In the genomic region with DNA sequence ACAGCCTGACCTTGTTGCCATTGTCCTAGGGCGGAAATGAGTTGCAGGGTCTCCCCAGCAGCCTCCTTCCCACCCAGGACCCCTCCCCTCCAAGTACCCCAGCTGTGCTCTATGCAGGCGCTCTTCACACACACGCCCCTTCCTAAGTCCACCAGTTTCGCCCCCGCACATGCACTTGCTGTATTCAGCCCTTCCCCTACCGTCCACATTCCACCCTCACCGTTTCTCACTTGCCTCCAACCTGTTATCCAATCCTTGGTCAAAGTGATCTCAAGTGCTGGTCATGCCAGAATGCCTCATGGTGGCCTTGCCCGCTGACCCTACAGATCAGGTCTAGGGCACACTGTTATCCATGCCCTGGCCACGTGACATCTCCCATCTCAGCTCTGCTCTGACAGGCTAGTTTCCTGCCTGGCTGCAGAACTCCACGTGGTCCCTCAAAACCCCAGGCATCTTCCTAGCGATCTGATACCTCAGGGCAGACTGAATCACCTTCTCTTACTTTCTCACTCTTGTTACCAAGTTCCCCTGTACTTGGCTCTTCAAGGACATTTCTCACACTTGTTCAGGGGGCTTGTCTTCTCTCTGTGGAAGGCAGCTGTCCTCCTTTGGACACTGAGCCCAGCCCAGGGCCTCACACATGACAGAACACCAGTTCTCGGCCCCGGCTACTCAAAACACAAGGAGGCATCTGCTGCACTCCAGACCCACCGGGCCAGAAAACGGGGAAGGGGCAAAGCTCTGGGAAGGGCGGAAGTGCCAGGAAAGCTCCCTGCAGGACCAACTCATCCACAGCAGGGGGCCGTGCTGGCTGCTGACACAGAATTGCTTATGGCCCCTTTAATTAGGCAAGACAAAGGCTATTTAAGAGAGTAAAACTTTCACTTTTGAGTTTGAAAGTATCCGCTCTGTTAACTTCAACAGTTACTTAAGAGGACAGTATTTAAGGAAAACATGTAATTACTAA, we compare ENCODE assay signal across 13 cellular contexts. TPM values are rescaled to one million over a fixed set of nuclear protein-coding genes. Genes with fewer than 3 reads are reported as not detected.
DNase-seq lines count a peak whose midpoint lies in the region; TF ChIP-seq lines count a peak whose summit lies in the region.
"Had no signal": no experiment of that assay in that cellular context is flagged by ENCODE, and none has a peak within 500 bp of the region (broad histone marks: within the 10 kb centered on the region; RNA-seq: fewer than 3 reads in every experiment).

No MANE protein-coding gene starts in this region.

- POLR2A ChIA-PET in AG04450 (lab: Yijun Ruan, JAX): no interaction called here

- H3K9ac ChIP-seq in HUES6 (ENCODE audit: low read length) (peak overlapping the region; percentile 6), endodermal cell (ENCODE audit: extremely low read depth, low read length, poor library complexity, severe bottlenecking) (no peak overlapping the region)

- no peak for DNase-seq in AG04450 (ENCODE audit: low read depth, low spot score)
- peak; percentile 92 for DNase-seq in endodermal cell
- DNase-seq in nephron progenitor cell: peak; percentile 37
- no peak for DNase-seq in activated gamma-delta T cell treated with Interleukin-2 at 50 U/mL for 16 hours
- no peak for DNase-seq in MG63
- no peak for DNase-seq in NCI-H446 treated with DMSO at 0.1 percent for 48 hours (lab: John Stamatoyannopoulos, UW)
- no peak for DNase-seq in activated CD8-positive, alpha-beta memory T cell treated with anti-CD3 and anti-CD28 coated beads, Interleukin-2, amount 50 U/mL, for 4 hours
- DNase-seq: AML-193, EL, foreskin fibroblast had no signal

- H3K36me3 Mint-ChIP-seq in endodermal cell (ENCODE audit: low read depth): peaks cover 17% of the 10 kb centered on the region
- peaks cover 18% of the 10 kb centered on the region for H3K36me3 Mint-ChIP-seq in nephron progenitor cell (ENCODE audit: low read depth)

- H3K4me1 Mint-ChIP-seq in endodermal cell (peaks cover 38% of the 10 kb centered on the region), nephron progenitor cell (peaks cover 22% of the 10 kb centered on the region)

- H3K9me3 Mint-ChIP-seq in endodermal cell: no peaks in the 10 kb centered on the region
- no peaks in the 10 kb centered on the region for H3K9me3 Mint-ChIP-seq in nephron progenitor cell

- H3K4me3 ChIP-seq in AG04450 (ENCODE audit: low read depth, low read length) (no peak overlapping the region), HUES6 (ENCODE audit: low read depth, low read length) (peak overlapping the region; percentile 25; the same call in 1 of the 2 replicates), endodermal cell (ENCODE audit: low read length) (no peak overlapping the region), MG63 (no peak overlapping the region)
- H3K4me3 ChIP-seq: adrenal gland, dorsolateral prefrontal cortex had no signal

- H3K27ac Mint-ChIP-seq in endodermal cell (no peak overlapping the region), nephron progenitor cell (peak overlapping the region; percentile 52)

- H3K27me3 ChIP-seq in AG04450 (ENCODE audit: control insufficient read depth, insufficient read depth, low read length) (no peaks in the 10 kb centered on the region), HUES6 (ENCODE audit: control insufficient read depth, insufficient read depth, low read length) (peaks cover 11% of the 10 kb centered on the region; the same call in 1 of the 2 replicates), endodermal cell (ENCODE audit: control insufficient read depth, insufficient read depth, low read length, poor library complexity, severe bottlenecking) (no peaks in the 10 kb centered on the region), MG63 (no peaks in the 10 kb centered on the region)
- H3K27me3 ChIP-seq: adrenal gland, dorsolateral prefrontal cortex had no signal

- H3K4me1 ChIP-seq in HUES6 (ENCODE audit: control insufficient read depth, insufficient read depth, low read length) (peaks cover 56% of the 10 kb centered on the region), endodermal cell (ENCODE audit: control insufficient read depth, insufficient read depth, low read length) (peaks cover 5% of the 10 kb centered on the region)

- TF ChIP-seq CTCF in AG04450 (IDR thresholded peaks at IDR 0.05; ENCODE audit: low read depth, low read length) (peak; percentile 26; the same call in 1 of the 2 replicates), endodermal cell (conservative IDR thresholded peaks at IDR 0.05) (peak; percentile 19), nephron progenitor cell (IDR thresholded peaks at IDR 0.05) (peak; percentile 29)

- CTCF ChIA-PET in AG04450 (lab: Charles Lee): interaction anchor here (0.9 to 1.1 kb wide), 2 partner anchors 10 to 86 kb away, joined by 3 read pairs; no protein-coding TSS in a partner anchor

- 64 to 65% methylated on average over 13 to 18 of the region's 18 CpGs for WGBS in endodermal cell (ENCODE audit: insufficient coverage in 1 of 2, insufficient read length in 1 of 2), 2 experiments

- H3K9me3 ChIP-seq in AG04450 (ENCODE audit: control insufficient read depth, insufficient read depth, low read length): no peaks in the 10 kb centered on the region
- no peaks in the 10 kb centered on the region for H3K9me3 ChIP-seq in HUES6 (ENCODE audit: control insufficient read depth, insufficient read depth, low read depth, low read length)
- H3K9me3 ChIP-seq in endodermal cell (ENCODE audit: control insufficient read depth, low read length): no peaks in the 10 kb centered on the region
- H3K9me3 ChIP-seq in MG63: no peaks in the 10 kb centered on the region
- H3K9me3 ChIP-seq: adrenal gland had no signal

- H3K4me3 Mint-ChIP-seq in endodermal cell (no peak overlapping the region), nephron progenitor cell (no peak overlapping the region)

- no peak overlapping the region for H3K27ac ChIP-seq in AG04450 (ENCODE audit: low read depth, low read length)
- H3K27ac ChIP-seq in HUES6 (ENCODE audit: low read depth, low read length): peak overlapping the region; percentile 13; the same call in 1 of the 2 replicates
- H3K27ac ChIP-seq in endodermal cell (ENCODE audit: low read depth, low read length): no peak overlapping the region
- H3K27ac ChIP-seq: dorsolateral prefrontal cortex had no signal

- peaks cover 3% of the 10 kb centered on the region; the same call in 1 of the 2 replicates for H3K36me3 ChIP-seq in HUES6 (ENCODE audit: control insufficient read depth, insufficient read depth, low read length)
- peaks cover 6% of the 10 kb centered on the region for H3K36me3 ChIP-seq in endodermal cell (ENCODE audit: control insufficient read depth, insufficient read depth, low read length)
- H3K36me3 ChIP-seq in MG63: no peaks in the 10 kb centered on the region

- peaks cover 6% of the 10 kb centered on the region for H3K27me3 Mint-ChIP-seq in endodermal cell (ENCODE audit: insufficient read depth)
- H3K27me3 Mint-ChIP-seq in nephron progenitor cell (ENCODE audit: low read depth, poor library complexity): no peaks in the 10 kb centered on the region

RNA-seq across cellular contexts. Expression of gene NSG1, which starts 39.9 kb away (rescaled TPM):
- polyA plus RNA-seq in AG04450 (2011; rRNA removed): 10.4 and 14.7 TPM in 2 replicates
- 3.0 and 6.6 TPM in 2 replicates for polyA minus RNA-seq in AG04450 (2011; rRNA and poly(A)+ RNA removed)
- total RNA-seq in endodermal cell: 1 to 10 TPM; 1.8 to 6.0 TPM
- 18.1 TPM for polyA plus RNA-seq in endodermal cell (2013, experiment 1 of 2)
- 14.0 TPM for polyA plus RNA-seq in endodermal cell (2013, experiment 2 of 2)
- total RNA-seq in MG63 (2014; rRNA removed; shearing (Covaris generic); ENCODE audit: low replicate concordance): not detected in 2 replicates

Comparison
In these comparisons a context has a peak if more than half of its experiments do, and no peak if none do; other contexts are left out.
1. DNase-seq: peak in endodermal cell (single experiment) and nephron progenitor cell (single experiment); none in AG04450 (single experiment), activated gamma-delta T cell treated with Interleukin-2 at 50 U/mL for 16 hours (single experiment), MG63 (single experiment), NCI-H446 treated with DMSO at 0.1 percent for 48 hours (single experiment) and activated CD8-positive, alpha-beta memory T cell treated with anti-CD3 and anti-CD28 coated beads, Interleukin-2, amount 50 U/mL, for 4 hours (single experiment).
2. Peak in every context shown above with its lines, with median percentiles within 50 percentile points of each other: CTCF ChIP-seq.